ENCODE assay signal across 13 cellular contexts in the genomic region with DNA sequence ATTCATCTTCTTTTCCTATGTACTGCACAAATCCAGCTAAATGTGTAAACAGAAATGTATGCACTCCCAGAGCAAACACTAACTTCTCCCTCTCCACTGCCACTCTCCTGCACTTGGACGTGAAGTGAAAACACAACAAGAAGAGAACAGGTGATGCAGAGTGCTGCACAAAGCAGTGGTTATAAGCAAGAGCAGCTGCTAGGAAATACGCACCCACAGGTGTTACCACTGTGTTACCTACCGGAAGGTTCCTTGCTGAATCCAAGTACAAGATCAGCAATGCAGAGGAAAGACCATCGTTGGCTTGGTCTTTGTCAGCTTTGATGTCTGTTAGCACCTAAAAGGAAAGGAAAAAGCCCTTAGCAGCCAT.
"Had no signal": no experiment of that assay in that cellular context is flagged by ENCODE, and none has a peak within 500 bp of the region (broad histone marks: within the 10 kb centered on the region; RNA-seq: fewer than 3 reads in every experiment).

No MANE protein-coding gene starts in this region.

- H3K4me3 ChIP-seq: esophagus muscularis mucosa, neural progenitor cell, ovary had no signal

- H3K27me3 ChIP-seq: brain microvascular endothelial cell, esophagus muscularis mucosa, neural progenitor cell, ovary had no signal

- H3K36me3 ChIP-seq: neural progenitor cell, ovary had no signal

- H3K9me3 ChIP-seq: esophagus muscularis mucosa, ovary had no signal

- H3K27ac ChIP-seq: brain microvascular endothelial cell, esophagus muscularis mucosa, neural progenitor cell, ovary had no signal

- H3K27ac Mint-ChIP-seq: neural progenitor cell had no signal

- H3K4me1 Mint-ChIP-seq: neural progenitor cell had no signal

- H3K4me1 ChIP-seq: neural progenitor cell had no signal

- DNase-seq: activated CD4-positive, alpha-beta memory T cell treated with anti-CD3 and anti-CD28 coated beads, Interleukin-2, amount 10 ng/mL, durations not matched to agents 7 days and 5 days; activated CD4-positive, CD25-positive, alpha-beta regulatory T cell treated with anti-CD3 and anti-CD28 coated beads, Interleukin-2, amount 50 U/mL, for 72 hours; activated CD8-positive, alpha-beta memory T cell treated with anti-CD3 and anti-CD28 coated beads, Interleukin-2, amount 50 U/mL, for 4 hours; anterior cingulate cortex; brain microvascular endothelial cell; cortex of kidney; effector CD4-positive, alpha-beta T cell; left colon; ovary; stimulated activated CD4-positive, alpha-beta T cell treated with anti-CD3 and anti-CD28 coated beads, Interleukin-1b, Interleukin-23, amount 100 ng/mL, for 48 hours; T1000 had no signal

- H3K27me3 Mint-ChIP-seq: activated CD4-positive, alpha-beta memory T cell treated with anti-CD3 and anti-CD28 coated beads, Interleukin-2, amount 10 ng/mL, durations not matched to agents 7 days and 5 days had no signal

- ATAC-seq: left colon had no signal

- H3K9me3 Mint-ChIP-seq: activated CD4-positive, alpha-beta memory T cell treated with anti-CD3 and anti-CD28 coated beads, Interleukin-2, amount 10 ng/mL, durations not matched to agents 7 days and 5 days; neural progenitor cell had no signal

- H3K4me3 Mint-ChIP-seq: activated CD4-positive, alpha-beta memory T cell treated with anti-CD3 and anti-CD28 coated beads, Interleukin-2, amount 10 ng/mL, durations not matched to agents 7 days and 5 days; neural progenitor cell had no signal
